In genomic region chr10:93965911-93966310, GRCh38 we compare ENCODE assay signal across 35 cellular contexts.
"Had no signal": no experiment of that assay in that cellular context is flagged by ENCODE, and none has a peak within 500 bp of the region (broad histone marks: within the 10 kb centered on the region; RNA-seq: fewer than 3 reads in every experiment).

No MANE protein-coding gene starts in this region.

- H3K9me3 ChIP-seq: MG63 had no signal

- H3K36me3 ChIP-seq: MG63 had no signal

- H3K27me3 ChIP-seq: MG63 had no signal

- H3K4me3 ChIP-seq: MG63 had no signal

- DNase-seq: Karpas-422, Kasumi-1, KBM-7, KG1, MG63, MM.1S, MV-4-11, NCI-H1048, NCI-H1092, NCI-H1092 treated with DMSO at 0.1 percent for 48 hours, NCI-H1105, NCI-H1105 treated with DMSO at 0.1 percent for 48 hours, NCI-H1417, NCI-H1417 treated with DMSO at 0.1 percent for 48 hours, NCI-H1436, NCI-H1436 treated with DMSO at 0.1 percent for 48 hours, NCI-H146, NCI-H1694, NCI-H1694 treated with DMSO at 0.1 percent for 48 hours, NCI-H187, NCI-H187 treated with DMSO at 0.1 percent for 48 hours, NCI-H1930, NCI-H2029, NCI-H2029 treated with DMSO at 0.1 percent for 48 hours, NCI-H2081, NCI-H2081 treated with DMSO at 0.1 percent for 48 hours, NCI-H2107, NCI-H2171, NCI-H2171 treated with DMSO at 0.1 percent for 48 hours, NCI-H2227 treated with DMSO at 0.1 percent for 48 hours, NCI-H226, NCI-H345, NCI-H446, NCI-H446 treated with DMSO at 0.1 percent for 48 hours had no signal

- H3K27ac ChIP-seq: KMS-11 had no signal
